ENCODE assay signal across 10 cellular contexts in genomic region chr5:1246711-1247431, GRCh38. TPM values are rescaled to one million over a fixed set of nuclear protein-coding genes. Genes with fewer than 3 reads are reported as not detected.
DNase-seq lines count a peak whose midpoint lies in the region; ATAC-seq and TF ChIP-seq lines count a peak whose summit lies in the region.
"Had no signal": no experiment of that assay in that cellular context is flagged by ENCODE, and none has a peak within 500 bp of the region (broad histone marks: within the 10 kb centered on the region; RNA-seq: fewer than 3 reads in every experiment).

No MANE protein-coding gene starts in this region.

- no peak for TF ChIP-seq CTCF in progenitor cell of endocrine pancreas (IDR thresholded peaks at IDR 0.05; ENCODE audit: unreplicated experiment)

- peaks cover 2% of the 10 kb centered on the region for H3K4me1 Mint-ChIP-seq in progenitor cell of endocrine pancreas (ENCODE audit: low read depth)
- H3K4me1 Mint-ChIP-seq in naive thymus-derived CD8-positive, alpha-beta T cell: peaks cover 0 to 1% (median 0%) of the 10 kb centered on the region in 4 donors

- ATAC-seq in naive thymus-derived CD8-positive, alpha-beta T cell: no peak

- H3K27me3 Mint-ChIP-seq in progenitor cell of endocrine pancreas: peaks cover 16% of the 10 kb centered on the region
- peaks cover 0 to 21% (median 2%) of the 10 kb centered on the region in 5 donors for H3K27me3 Mint-ChIP-seq in naive thymus-derived CD8-positive, alpha-beta T cell

- H3K36me3 Mint-ChIP-seq in progenitor cell of endocrine pancreas (ENCODE audit: insufficient read depth): no peaks in the 10 kb centered on the region
- H3K36me3 Mint-ChIP-seq in naive thymus-derived CD8-positive, alpha-beta T cell: no peaks in the 10 kb centered on the region

- DNase-seq in SHP77 (lab: John Stamatoyannopoulos, UW) (peak; percentile 42 to 56), SHP77 treated with DMSO at 0.1 percent for 48 hours (lab: John Stamatoyannopoulos, UW) (no peak), NCI-H460 (ENCODE audit: extremely low read depth, low read depth) (peak; percentile 54), ecto neural progenitor cell (ENCODE audit: low spot score) (peak; percentile 88), progenitor cell of endocrine pancreas (ENCODE audit: low spot score, unreplicated experiment) (peak; percentile 83), cerebellar nuclear complex (lab: John Stamatoyannopoulos, UW) (no peak)
- DNase-seq in activated CD4-positive, CD25-positive, alpha-beta regulatory T cell treated with anti-CD3 and anti-CD28 coated beads, Interleukin-2, amount 50 U/mL, for 72 hours: no peak
- DNase-seq in naive thymus-derived CD8-positive, alpha-beta T cell: no peak

- no peak overlapping the region for H3K4me3 Mint-ChIP-seq in progenitor cell of endocrine pancreas (ENCODE audit: low read depth)
- no peak overlapping the region for H3K4me3 Mint-ChIP-seq in naive thymus-derived CD8-positive, alpha-beta T cell

- H3K27ac Mint-ChIP-seq in progenitor cell of endocrine pancreas: no peak overlapping the region
- H3K27ac Mint-ChIP-seq in naive thymus-derived CD8-positive, alpha-beta T cell: no peak overlapping the region

- no peaks in the 10 kb centered on the region for H3K9me3 Mint-ChIP-seq in progenitor cell of endocrine pancreas (ENCODE audit: low read depth)
- H3K9me3 Mint-ChIP-seq in naive thymus-derived CD8-positive, alpha-beta T cell: no peaks in the 10 kb centered on the region

- POLR2A ChIA-PET in naive thymus-derived CD8-positive, alpha-beta T cell (lab: Charles Lee): no interaction called here

RNA-seq across cellular contexts. Expression of gene SLC6A18, which starts 21.7 kb away (rescaled TPM):
- total RNA-seq in NCI-H460 (2014; rRNA removed; shearing (Covaris generic)): not detected in 2 replicates
- not detected in 2 replicates for polyA plus RNA-seq in NCI-H460 (2014; cell fraction: nucleus; rRNA removed)
- not detected in 2 replicates for total RNA-seq in progenitor cell of endocrine pancreas
- total RNA-seq in naive thymus-derived CD8-positive, alpha-beta T cell: not detected
- not detected for polyA plus RNA-seq in naive thymus-derived CD8-positive, alpha-beta T cell
- total RNA-seq: epithelial cell of proximal tubule; T-helper 2 cell treated with Interferon-gamma antibody and Interleukin-4, amounts not matched to agents 100 ng/mL and 5 ng/mL, for 36 hours had no signal

RNA-seq across cellular contexts. Expression of gene SLC6A19, which starts 45.5 kb away (rescaled TPM):
- not detected in 2 replicates for total RNA-seq in NCI-H460 (2014; rRNA removed; shearing (Covaris generic))
- polyA plus RNA-seq in NCI-H460 (2014; cell fraction: nucleus; rRNA removed): not detected in 2 replicates
- 2.2 and 2.6 TPM in 2 replicates for total RNA-seq in progenitor cell of endocrine pancreas
- total RNA-seq in naive thymus-derived CD8-positive, alpha-beta T cell: not detected
- polyA plus RNA-seq in naive thymus-derived CD8-positive, alpha-beta T cell: not detected
- total RNA-seq: epithelial cell of proximal tubule; T-helper 2 cell treated with Interferon-gamma antibody and Interleukin-4, amounts not matched to agents 100 ng/mL and 5 ng/mL, for 36 hours had no signal

RNA-seq across cellular contexts. Expression of gene TERT, which starts 48.0 kb away (rescaled TPM):
- 1.5 and 2.1 TPM in 2 replicates for total RNA-seq in NCI-H460 (2014; rRNA removed; shearing (Covaris generic))
- polyA plus RNA-seq in NCI-H460 (2014; cell fraction: nucleus; rRNA removed): 19.3 and 21.2 TPM in 2 replicates
- total RNA-seq in progenitor cell of endocrine pancreas: 3.5 and 4.3 TPM in 2 replicates
- under 1 TPM in 1 of 2 experiments, not detected in 1; 0.14 TPM for total RNA-seq in naive thymus-derived CD8-positive, alpha-beta T cell
- under 1 TPM in 1 of 3 donors, not detected in 2; 0.12 TPM for polyA plus RNA-seq in naive thymus-derived CD8-positive, alpha-beta T cell
- total RNA-seq: epithelial cell of proximal tubule had no signal

Comparison
In these comparisons a context has a peak if more than half of its experiments do, and no peak if none do; other contexts are left out.
1. DNase-seq: peak in SHP77 (2 of 2), NCI-H460 (single experiment), ecto neural progenitor cell (single experiment) and progenitor cell of endocrine pancreas (single experiment); none in SHP77 treated with DMSO at 0.1 percent for 48 hours (single experiment), activated CD4-positive, CD25-positive, alpha-beta regulatory T cell treated with anti-CD3 and anti-CD28 coated beads, Interleukin-2, amount 50 U/mL, for 72 hours (single experiment), naive thymus-derived CD8-positive, alpha-beta T cell (0 of 10) and cerebellar nuclear complex (0 of 2).